ENCODE assay signal across 3 cellular contexts in the genomic region with DNA sequence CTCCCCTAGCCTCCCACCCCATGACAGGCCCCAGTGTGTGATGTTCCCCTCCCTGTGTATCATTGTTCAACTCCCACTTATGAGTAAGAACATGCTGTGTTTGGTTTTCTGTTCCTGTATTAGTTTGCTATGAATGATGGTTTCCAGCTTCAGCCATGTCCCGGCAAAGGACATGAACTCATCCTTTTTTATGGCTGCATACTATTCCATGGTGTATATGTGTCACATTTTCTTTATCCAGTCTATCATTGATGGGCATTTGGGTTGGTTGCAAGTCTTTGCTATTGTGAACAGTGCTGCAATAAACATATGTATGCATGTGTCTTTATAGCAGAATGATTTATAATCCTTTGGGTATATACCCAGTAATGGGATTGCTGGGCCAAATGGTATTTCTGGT.
A peak's percentile ranks its signal among the peaks of the same experiment; 100 is the strongest.
TF ChIP-seq lines count a peak whose summit lies in the region.

No MANE protein-coding gene starts in this region.

TF ChIP-seq in GM12891, 5 proteins besides CTCF, POLR2A, EP300 and RAD21:
- TF ChIP-seq SPI1 (IDR thresholded peaks at IDR 0.05; ENCODE audit: low read depth, low read length): 0 out of 2 replicates have a peak, but pooled peaks have one; percentile 15

TF ChIP-seq in GM12878, 131 proteins besides CTCF, POLR2A, EP300 and RAD21:
- peak; percentile 75; the same call in 1 of the 2 replicates for TF ChIP-seq ZNF217 (IDR thresholded peaks at IDR 0.05)

TF ChIP-seq in HepG2, 621 proteins besides CTCF, POLR2A, EP300 and RAD21:
- TF ChIP-seq ZMYM3 (CRISPR knock-in tag; IDR thresholded peaks at IDR 0.05): peak; percentile 64; the same call in 1 of the 2 replicates
